ENCODE assay signal across 8 cellular contexts in genomic region chr5:14108170-14108996, GRCh38. TPM values are rescaled to one million over a fixed set of nuclear protein-coding genes. Genes with fewer than 3 reads are reported as not detected.
DNase-seq lines count a peak whose midpoint lies in the region; ATAC-seq and TF ChIP-seq lines count a peak whose summit lies in the region.

No MANE protein-coding gene starts in this region.

- H3K4me1 ChIP-seq in mucosa of descending colon (ENCODE audit: low read depth), result no peaks in the 10 kb centered on the region

- intact Hi-C loops in mucosa of descending colon (cut with DNase I, micrococcal nuclease), result loop anchor here in 1 of 2 donors (5.0 kb wide), 1 partner anchor 164 kb away; no protein-coding TSS in a partner anchor

- H3K36me3 ChIP-seq in mucosa of descending colon (ENCODE audit: low read depth), result no peaks in the 10 kb centered on the region

- H3K9me3 ChIP-seq in mucosa of descending colon, result no peaks in the 10 kb centered on the region

- H3K9me3 Mint-ChIP-seq in T-cell, result peaks cover under 1 to 3% (median under 1%) of the 10 kb centered on the region in 3 donors

- peaks cover 4 to 12% (median 8%) of the 10 kb centered on the region in 3 donors for H3K4me1 Mint-ChIP-seq in T-cell

- POLR2A ChIA-PET in T-cell (lab: Charles Lee), result interaction anchor here (0.5 kb wide), 2 partner anchors 35 to 150 kb away, joined by 3 read pairs; partner anchors contain the start of gene TRIO (in 1 of the 2)

- H3K27me3 Mint-ChIP-seq in T-cell, result peaks cover 9 to 21% of the 10 kb centered on the region in 2 donors

- H3K4me3 ChIP-seq in GM12875 (ENCODE audit: low read depth, low read length), result no peak overlapping the region
- peak overlapping the region; percentile 44 for H3K4me3 ChIP-seq in epithelial cell of proximal tubule (ENCODE audit: low read depth, low read length)
- no peak overlapping the region for H3K4me3 ChIP-seq in mucosa of descending colon

- ATAC-seq in HG02623 (IDR thresholded peaks at IDR 0.05; ENCODE audit: unreplicated experiment), result peak; percentile 65
- ATAC-seq in T-cell (replicated peaks in 1 of 4), result peak in 3 of 4 experiments; percentile 40 to 57 (median 50)
- ATAC-seq in mucosa of descending colon, result peak; percentile 90

- no peak overlapping the region for H3K27ac Mint-ChIP-seq in T-cell

- peak overlapping the region in 1 of 3 donors; percentile 27 for H3K4me3 Mint-ChIP-seq in T-cell

- peak; percentile 69 for DNase-seq in AG08396 (ENCODE audit: low spot score)
- peak; percentile 57 for DNase-seq in MV-4-11 (lab: John Stamatoyannopoulos, UW)
- peak in 15 of 34 experiments; percentile 1 to 38 (median 12) for DNase-seq in T-cell
- DNase-seq in epithelial cell of proximal tubule (ENCODE audit: low read depth), result peak; percentile 51
- DNase-seq in mucosa of descending colon, result peak; percentile 47 to 81 (median 50)
- DNase-seq in ureter (ENCODE audit: low spot score), result peak; percentile 68

- H3K36me3 Mint-ChIP-seq in T-cell, result no peaks in the 10 kb centered on the region

- TF ChIP-seq CTCF in GM12875 (IDR thresholded peaks at IDR 0.05; ENCODE audit: borderline replicate concordance, insufficient read depth, low read depth, low read length) (peak; percentile 77), epithelial cell of proximal tubule (conservative IDR thresholded peaks at IDR 0.05; ENCODE audit: low read depth, low read length) (peak; percentile 77), mucosa of descending colon (IDR thresholded peaks at IDR 0.05) (peak; percentile 40)

- CTCF ChIA-PET in T-cell (lab: Charles Lee), result interaction anchor here (0.5 to 1.4 kb wide), 4 partner anchors 62 to 162 kb away, joined by 3 to 4 read pairs (median 4); no protein-coding TSS in a partner anchor

RNA-seq across cellular contexts. Expression of gene TRIO, which starts 34.8 kb away (rescaled TPM):
- 10 to 100 TPM in 3 of 5 donors, 1 to 10 TPM in 2; 6.2 to 31.1 (median 11.8) TPM for total RNA-seq in T-cell
- 109 and 170 TPM in 2 replicates for total RNA-seq in epithelial cell of proximal tubule
- total RNA-seq in mucosa of descending colon, result 100 to 1,000 TPM; 164 to 231 (median 168) TPM
- 216 TPM for total RNA-seq in ureter
